In genomic region chr13:110271313-110271712, GRCh38 we compare ENCODE assay signal across 17 cellular contexts. TPM values are rescaled to one million over a fixed set of nuclear protein-coding genes. Genes with fewer than 3 reads are reported as not detected.
DNase-seq lines count a peak whose midpoint lies in the region; TF ChIP-seq lines count a peak whose summit lies in the region.
"Had no signal": no experiment of that assay in that cellular context is flagged by ENCODE, and none has a peak within 500 bp of the region (broad histone marks: within the 10 kb centered on the region; RNA-seq: fewer than 3 reads in every experiment).

No MANE protein-coding gene starts in this region.

- no peaks in the 10 kb centered on the region for H3K9me3 ChIP-seq in endodermal cell (ENCODE audit: control insufficient read depth, low read length)
- no peaks in the 10 kb centered on the region for H3K9me3 ChIP-seq in subcutaneous abdominal adipose tissue (ENCODE audit: control insufficient read depth in 5 of 5, low read length in 5 of 5)

- H3K9me3 Mint-ChIP-seq in endodermal cell (no peaks in the 10 kb centered on the region), osteocyte (ENCODE audit: unreplicated experiment) (no peaks in the 10 kb centered on the region)
- H3K9me3 Mint-ChIP-seq: HFFc6 had no signal

- peaks cover 35% of the 10 kb centered on the region for H3K4me1 Mint-ChIP-seq in endodermal cell
- peaks cover 77% of the 10 kb centered on the region for H3K4me1 Mint-ChIP-seq in osteocyte (ENCODE audit: unreplicated experiment)

- no peak overlapping the region for H3K27ac Mint-ChIP-seq in endodermal cell
- peak overlapping the region; percentile 74 for H3K27ac Mint-ChIP-seq in osteocyte (ENCODE audit: unreplicated experiment)
- H3K27ac Mint-ChIP-seq: HFFc6 had no signal

- H3K4me1 ChIP-seq in endodermal cell (ENCODE audit: control insufficient read depth, insufficient read depth, low read length) (peaks cover 7% of the 10 kb centered on the region), subcutaneous abdominal adipose tissue (ENCODE audit: control insufficient read depth in 5 of 5, insufficient read depth in 5 of 5, low read length in 5 of 5) (peaks cover 6 to 76% (median 65%) of the 10 kb centered on the region in 5 donors)

- H3K4me3 Mint-ChIP-seq in endodermal cell = no peak overlapping the region
- no peak overlapping the region for H3K4me3 Mint-ChIP-seq in osteocyte (ENCODE audit: unreplicated experiment)
- H3K4me3 Mint-ChIP-seq: HFFc6 had no signal

- peaks cover 36% of the 10 kb centered on the region for H3K36me3 Mint-ChIP-seq in endodermal cell (ENCODE audit: low read depth)
- peaks cover 45% of the 10 kb centered on the region for H3K36me3 Mint-ChIP-seq in osteocyte (ENCODE audit: unreplicated experiment)

- no peak for TF ChIP-seq CTCF in endodermal cell (conservative IDR thresholded peaks at IDR 0.05)
- TF ChIP-seq CTCF in osteocyte (IDR thresholded peaks at IDR 0.05) = no peak

- H3K9ac ChIP-seq in endodermal cell (ENCODE audit: extremely low read depth, low read length, poor library complexity, severe bottlenecking) (no peak overlapping the region), subcutaneous abdominal adipose tissue (ENCODE audit: low read length in 5 of 5) (peak overlapping the region in 2 of 5 donors; percentile 8 to 34)

- H3K4me3 ChIP-seq in endodermal cell (ENCODE audit: low read length) (no peak overlapping the region), subcutaneous abdominal adipose tissue (ENCODE audit: low read depth in 1 of 5, low read length in 5 of 5) (no peak overlapping the region)
- H3K4me3 ChIP-seq: K562 had no signal

- H3K27me3 Mint-ChIP-seq in endodermal cell (ENCODE audit: insufficient read depth) (no peaks in the 10 kb centered on the region), osteocyte (ENCODE audit: unreplicated experiment) (no peaks in the 10 kb centered on the region)

- H3K27me3 ChIP-seq in endodermal cell (ENCODE audit: control insufficient read depth, insufficient read depth, low read length, poor library complexity, severe bottlenecking) (no peaks in the 10 kb centered on the region), subcutaneous abdominal adipose tissue (ENCODE audit: control insufficient read depth in 5 of 5, insufficient read depth in 4 of 5, low read length in 5 of 5) (no peaks in the 10 kb centered on the region)

- H3K27ac ChIP-seq in endodermal cell (ENCODE audit: low read depth, low read length) (no peak overlapping the region), subcutaneous abdominal adipose tissue (ENCODE audit: low read depth, low read length) (peak overlapping the region; percentile 82), caudate nucleus (ENCODE audit: low read depth, low read length) (no peak overlapping the region)
- H3K27ac ChIP-seq: 22Rv1, C4-2B had no signal

- 83 to 98% methylated on average over 3 to 5 of the region's 5 CpGs for WGBS in endodermal cell (ENCODE audit: insufficient coverage in 1 of 2, insufficient read length in 1 of 2), 2 experiments

- H3K36me3 ChIP-seq in endodermal cell (ENCODE audit: control insufficient read depth, insufficient read depth, low read length) (peaks cover 67% of the 10 kb centered on the region), subcutaneous abdominal adipose tissue (ENCODE audit: control insufficient read depth in 5 of 5, insufficient read depth in 5 of 5, low read length in 5 of 5) (peaks cover 4 to 23% (median 17%) of the 10 kb centered on the region in 5 donors)

- DNase-seq in activated CD8-positive, alpha-beta memory T cell treated with anti-CD3 and anti-CD28 coated beads for 24 hours = peak; percentile 21
- DNase-seq in activated CD8-positive, alpha-beta memory T cell treated with anti-CD3 and anti-CD28 coated beads, Interleukin-2, amount 50 U/mL, for 4 hours = no peak
- peak; percentile 26 for DNase-seq in endodermal cell
- DNase-seq in osteocyte (ENCODE audit: extremely low spot score, unreplicated experiment) = peak; percentile 48
- no peak for DNase-seq in activated CD4-positive, alpha-beta T cell treated with anti-CD3 and anti-CD28 coated beads for 4 hours
- no peak for DNase-seq in NCI-H187 treated with DMSO at 0.1 percent for 48 hours (lab: John Stamatoyannopoulos, UW)
- DNase-seq in caudate nucleus (lab: John Stamatoyannopoulos, UW) = no peak
- DNase-seq: AML-193, DMS79, HFFc6, NCI-H1105 treated with DMSO at 0.1 percent for 48 hours, NCI-H1694, NCI-H748 treated with DMSO at 0.1 percent for 48 hours had no signal

RNA-seq across cellular contexts. Expression of gene COL4A1, which starts 35.6 kb away (rescaled TPM):
- total RNA-seq in endodermal cell (100 to 1,000 TPM; 702 to 764 TPM), osteocyte (3,181 and 3,589 TPM in 2 replicates)
- 174 TPM for polyA plus RNA-seq in endodermal cell (2013, experiment 1 of 2)
- polyA plus RNA-seq in endodermal cell (2013, experiment 2 of 2) = 194 TPM
- polyA plus RNA-seq: K562 had no signal

RNA-seq across cellular contexts. Expression of gene COL4A2, which starts 35.8 kb away (rescaled TPM):
- total RNA-seq in endodermal cell = 100 to 1,000 TPM; 388 to 398 TPM
- 216 TPM for polyA plus RNA-seq in endodermal cell (2013, experiment 1 of 2)
- polyA plus RNA-seq in endodermal cell (2013, experiment 2 of 2) = 219 TPM
- 2,001 and 2,067 TPM in 2 replicates for total RNA-seq in osteocyte

Comparison
In these comparisons a context has a peak if more than half of its experiments do, and no peak if none do; other contexts are left out.
1. DNase-seq: peak in activated CD8-positive, alpha-beta memory T cell treated with anti-CD3 and anti-CD28 coated beads for 24 hours (single experiment), endodermal cell (single experiment) and osteocyte (single experiment); none in activated CD8-positive, alpha-beta memory T cell treated with anti-CD3 and anti-CD28 coated beads, Interleukin-2, amount 50 U/mL, for 4 hours (single experiment), activated CD4-positive, alpha-beta T cell treated with anti-CD3 and anti-CD28 coated beads for 4 hours (0 of 2), NCI-H187 treated with DMSO at 0.1 percent for 48 hours (single experiment) and caudate nucleus (0 of 61).